ENCODE assay signal across 21 cellular contexts in the genomic region with DNA sequence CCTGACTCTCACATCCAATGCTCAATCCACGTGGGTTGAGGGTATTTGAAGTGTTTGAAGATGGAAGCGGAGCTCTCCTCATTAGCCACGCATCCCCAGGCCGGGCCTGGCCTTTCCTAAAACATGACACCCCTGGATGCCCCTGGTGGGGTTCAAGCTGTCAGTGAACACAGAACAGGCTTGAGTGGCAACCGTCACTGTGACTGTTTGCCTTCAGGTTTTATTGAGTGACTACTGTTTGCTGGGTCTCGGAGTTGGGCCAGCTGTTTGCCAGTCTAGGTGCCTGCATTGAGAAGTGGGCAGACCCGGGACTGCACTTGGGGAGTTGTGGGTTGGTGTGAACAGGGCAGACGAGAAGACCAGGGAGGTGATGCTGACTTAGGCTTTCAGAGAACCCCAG. TPM values are rescaled to one million over a fixed set of nuclear protein-coding genes. Genes with fewer than 3 reads are reported as not detected.
"Had no signal": no experiment of that assay in that cellular context is flagged by ENCODE, and none has a peak within 500 bp of the region (broad histone marks: within the 10 kb centered on the region; RNA-seq: fewer than 3 reads in every experiment).

No MANE protein-coding gene starts in this region.

- DNase-seq: activated CD4-positive, alpha-beta T cell treated with anti-CD3 and anti-CD28 coated beads for 48 hours; activated CD4-positive, CD25-positive, alpha-beta regulatory T cell; activated CD8-positive, alpha-beta T cell treated with anti-CD3 and anti-CD28 coated beads, Interleukin-2, amount 10 ng/mL, durations not matched to agents 7 days and 5 days; activated naive CD8-positive, alpha-beta T cell treated with anti-CD3 and anti-CD28 coated beads, Interleukin-2, amount 50 U/mL, for 24 hours; aorta; brain microvascular endothelial cell; cortex of kidney; effector CD8-positive, alpha-beta T cell; lower lobe of right lung; nephron progenitor cell; occipital lobe; SIG-M5; small intestine; stimulated activated CD4-positive, alpha-beta T cell treated with anti-CD3 and anti-CD28 coated beads, Interleukin-4, amount 100 ng/mL, for 1 hour; T-helper 9 cell had no signal

- H3K27me3 ChIP-seq: right atrium auricular region had no signal

- H3K27ac ChIP-seq: brain microvascular endothelial cell, esophagus muscularis mucosa, gastroesophageal sphincter, lower lobe of right lung, right atrium auricular region had no signal

- H3K9me3 ChIP-seq: esophagus muscularis mucosa, gastroesophageal sphincter, lower lobe of right lung, right atrium auricular region had no signal

- FAIRE-seq: endothelial cell of umbilical vein, small intestine had no signal

- H3K36me3 ChIP-seq: brain microvascular endothelial cell, esophagus muscularis mucosa, gastroesophageal sphincter, lower lobe of right lung, right atrium auricular region had no signal

- H3K4me3 ChIP-seq: esophagus muscularis mucosa, gastroesophageal sphincter, lower lobe of right lung, right atrium auricular region had no signal

- ATAC-seq: activated CD8-positive, alpha-beta T cell treated with anti-CD3 and anti-CD28 coated beads, Interleukin-2, amount 10 ng/mL, durations not matched to agents 7 days and 5 days; activated naive CD8-positive, alpha-beta T cell treated with anti-CD3 and anti-CD28 coated beads, Interleukin-2, amount 50 U/mL, for 24 hours; gastroesophageal sphincter; lower lobe of right lung; SK-N-SH treated with all-trans-retinoic acid at 6 μM for 48 hours; stimulated activated effector memory CD8-positive, alpha-beta T cell treated with anti-CD3 and anti-CD28 coated beads, Interleukin-12 subunit alpha, Interleukin-12 subunit beta, amount 100 ng/mL, for 72 hours had no signal

RNA-seq across cellular contexts. Expression of gene OLFM1, which starts 7.8 kb away (rescaled TPM):
- total RNA-seq: activated CD8-positive, alpha-beta T cell treated with anti-CD3 and anti-CD28 coated beads, Interleukin-2, amount 10 ng/mL, durations not matched to agents 7 days and 5 days had no signal
